In genomic region chr17:16507918-16508533, GRCh38 we compare ENCODE assay signal across 13 cellular contexts.
"Had no signal": no experiment of that assay in that cellular context is flagged by ENCODE, and none has a peak within 500 bp of the region (broad histone marks: within the 10 kb centered on the region; RNA-seq: fewer than 3 reads in every experiment).

No MANE protein-coding gene starts in this region.

- H3K4me3 Mint-ChIP-seq: memory B cell; nephron progenitor cell; stimulated activated naive CD8-positive, alpha-beta T cell treated with anti-CD3 and anti-CD28 coated beads, Interleukin-15, amount 100 ng/mL, for 72 hours had no signal

- ATAC-seq: stimulated activated naive CD8-positive, alpha-beta T cell treated with anti-CD3 and anti-CD28 coated beads, Interleukin-15, amount 100 ng/mL, for 72 hours had no signal

- H3K27ac ChIP-seq: cardiac muscle cell, thoracic aorta had no signal

- H3K9me3 Mint-ChIP-seq: memory B cell; nephron progenitor cell; stimulated activated naive CD8-positive, alpha-beta T cell treated with anti-CD3 and anti-CD28 coated beads, Interleukin-15, amount 100 ng/mL, for 72 hours had no signal

- H3K27ac Mint-ChIP-seq: memory B cell; nephron progenitor cell; stimulated activated naive CD8-positive, alpha-beta T cell treated with anti-CD3 and anti-CD28 coated beads, Interleukin-15, amount 100 ng/mL, for 72 hours had no signal

- H3K27me3 ChIP-seq: cardiac muscle cell had no signal

- H3K4me3 ChIP-seq: cardiac muscle cell, thoracic aorta had no signal

- H3K9me3 ChIP-seq: thoracic aorta had no signal

- DNase-seq: activated CD4-positive, alpha-beta T cell treated with anti-CD3 and anti-CD28 coated beads for 1 hour; activated CD4-positive, alpha-beta T cell treated with anti-CD3 and anti-CD28 coated beads, Interleukin-2, amount 50 U/mL, for 48 hours; activated gamma-delta T cell treated with Interleukin-2 at 50 U/mL for 16 hours; activated T-cell treated with anti-CD3 and anti-CD28 coated beads, Interleukin-2, amount 50 U/mL, for 48 hours; aorta; effector CD4-positive, alpha-beta T cell; nephron progenitor cell; stimulated activated CD4-positive, alpha-beta T cell treated with anti-CD3 and anti-CD28 coated beads, Interleukin-4, amount 100 ng/mL, for 24 hours; stimulated activated naive CD8-positive, alpha-beta T cell treated with anti-CD3 and anti-CD28 coated beads, Interleukin-15, amount 100 ng/mL, for 72 hours; T-helper 9 cell had no signal

- H3K36me3 ChIP-seq: cardiac muscle cell, thoracic aorta had no signal

- H3K36me3 Mint-ChIP-seq: memory B cell had no signal
